20 cellular contexts compared by ENCODE assay signal in the genomic region with DNA sequence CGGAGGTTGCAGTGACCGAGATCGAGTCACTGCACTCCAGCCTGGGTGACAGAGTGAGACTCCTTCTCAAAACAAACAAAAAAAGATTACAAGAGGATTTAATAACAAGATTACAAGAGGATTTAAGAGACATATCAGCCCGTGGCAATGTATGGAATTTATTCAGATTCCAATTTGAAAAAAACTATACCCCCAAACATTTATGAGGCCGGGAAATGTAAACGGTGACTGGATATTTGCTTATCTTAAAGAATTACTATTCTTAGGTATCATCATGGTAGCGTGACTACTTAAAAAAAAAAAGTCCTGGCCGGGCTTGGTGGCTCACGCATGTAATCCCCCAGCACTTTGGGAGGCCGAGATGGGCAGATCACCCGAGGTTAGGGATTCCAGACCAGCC. TPM values are rescaled to one million over a fixed set of nuclear protein-coding genes. Genes with fewer than 3 reads are reported as not detected.
A peak's percentile ranks its signal among the peaks of the same experiment; 100 is the strongest.
DNase-seq lines count a peak whose midpoint lies in the region; ATAC-seq, FAIRE-seq and TF ChIP-seq lines count a peak whose summit lies in the region.
"Had no signal": no experiment of that assay in that cellular context is flagged by ENCODE, and none has a peak within 500 bp of the region (broad histone marks: within the 10 kb centered on the region; RNA-seq: fewer than 3 reads in every experiment).

No MANE protein-coding gene starts in this region.

- H3K9me3 Mint-ChIP-seq in HFFc6: no peaks in the 10 kb centered on the region
- H3K9me3 Mint-ChIP-seq in central memory CD8-positive, alpha-beta T cell: no peaks in the 10 kb centered on the region
- H3K9me3 Mint-ChIP-seq: CD8-positive, alpha-beta T cell had no signal

- peaks cover 8% of the 10 kb centered on the region for H3F3A ChIP-seq in SK-N-SH (replicated peaks; ENCODE audit: insufficient read depth)

- H3K9ac ChIP-seq in SK-N-SH: no peak overlapping the region
- H3K9ac ChIP-seq: BLaER1 treated with 17β-estradiol and CSF1 and Interleukin-3, amounts not matched to agents 10 nM and 100 nM; GM23248 had no signal

- no peak overlapping the region for H3K4me2 ChIP-seq in SK-N-SH
- H3K4me2 ChIP-seq: BLaER1 treated with 17β-estradiol and CSF1 and Interleukin-3, amounts not matched to agents 10 nM and 100 nM had no signal

- CTCF ChIA-PET in SK-N-SH (lab: Yijun Ruan, JAX): interaction anchor here (7.3 to 16.5 kb wide), 3 partner anchors 58 to 164 kb away, joined by 94 to 443 read pairs (median 367); no protein-coding TSS in a partner anchor

- peak overlapping the region; percentile 7; the same call in 1 of the 2 replicates for H3K4me3 Mint-ChIP-seq in HFFc6
- no peak overlapping the region for H3K4me3 Mint-ChIP-seq in central memory CD8-positive, alpha-beta T cell
- H3K4me3 Mint-ChIP-seq: B cell; CD8-positive, alpha-beta T cell had no signal

- no peak for ATAC-seq in central memory CD8-positive, alpha-beta T cell (replicated peaks; ENCODE audit: extremely low read depth, poor library complexity, severe bottlenecking)
- ATAC-seq: CD8-positive, alpha-beta T cell; HepG2 had no signal

- peaks cover 21% of the 10 kb centered on the region for H3K4me1 Mint-ChIP-seq in HFFc6 (ENCODE audit: low read depth)
- no peaks in the 10 kb centered on the region for H3K4me1 Mint-ChIP-seq in central memory CD8-positive, alpha-beta T cell
- H3K4me1 Mint-ChIP-seq: B cell had no signal

- no peak overlapping the region for H3K27ac ChIP-seq in SK-N-SH (ENCODE audit: low read depth in 2 of 2, low read length in 1 of 2)
- H3K27ac ChIP-seq in testis: no peak overlapping the region
- H3K27ac ChIP-seq: BLaER1 treated with 17β-estradiol and CSF1 and Interleukin-3, amounts not matched to agents 10 nM and 100 nM; GM23248 had no signal

- no peaks in the 10 kb centered on the region for H3K9me3 ChIP-seq in SK-N-SH
- H3K9me3 ChIP-seq in testis: no peaks in the 10 kb centered on the region
- H3K9me3 ChIP-seq: BLaER1 treated with 17β-estradiol and CSF1 and Interleukin-3, amounts not matched to agents 10 nM and 100 nM; HAP-1 had no signal

- no peaks in the 10 kb centered on the region for H3K79me2 ChIP-seq in SK-N-SH (ENCODE audit: insufficient read depth)

- TF ChIP-seq POLR2A in GM12892 (IDR thresholded peaks at IDR 0.05; ENCODE audit: low read depth, low read length) (no peak), testis (IDR thresholded peaks at IDR 0.05) (no peak)

- intact Hi-C loops in testis (cut with DNase I; ENCODE audit: low total_unique reads): loop anchor here (10.0 kb wide), 1 partner anchor 128 kb away; no protein-coding TSS in a partner anchor

- H2AFZ ChIP-seq in SK-N-SH (ENCODE audit: low read depth): no peak overlapping the region
- H2AFZ ChIP-seq: GM23248 had no signal

- H3K36me3 Mint-ChIP-seq in HFFc6 (ENCODE audit: low read depth): no peaks in the 10 kb centered on the region
- peaks cover 2% of the 10 kb centered on the region for H3K36me3 Mint-ChIP-seq in central memory CD8-positive, alpha-beta T cell (ENCODE audit: insufficient read depth)
- H3K36me3 Mint-ChIP-seq: CD8-positive, alpha-beta T cell had no signal

- H3K27me3 ChIP-seq in SK-N-SH (ENCODE audit: insufficient read depth) (no peaks in the 10 kb centered on the region), testis (no peaks in the 10 kb centered on the region)
- H3K27me3 ChIP-seq: BLaER1 treated with 17β-estradiol and CSF1 and Interleukin-3, amounts not matched to agents 10 nM and 100 nM had no signal

- peak overlapping the region; percentile 28; the same call in 1 of the 2 replicates for H3K27ac Mint-ChIP-seq in HFFc6
- peak overlapping the region; percentile 46 for H3K27ac Mint-ChIP-seq in central memory CD8-positive, alpha-beta T cell (ENCODE audit: low read depth)
- H3K27ac Mint-ChIP-seq: B cell; CD8-positive, alpha-beta T cell had no signal

- H3K27me3 Mint-ChIP-seq in HFFc6 (ENCODE audit: insufficient read depth): peaks cover 1% of the 10 kb centered on the region; the same call in 1 of the 2 replicates
- H3K27me3 Mint-ChIP-seq in central memory CD8-positive, alpha-beta T cell: no peaks in the 10 kb centered on the region
- H3K27me3 Mint-ChIP-seq: B cell had no signal

- TF ChIP-seq EP300 in SK-N-SH (IDR thresholded peaks at IDR 0.05; ENCODE audit: borderline replicate concordance in 1 of 2, low read depth in 1 of 2, low read length in 1 of 2): no peak

- TF ChIP-seq RAD21 in SK-N-SH (IDR thresholded peaks at IDR 0.05; ENCODE audit: low read length): no peak

- no peak for FAIRE-seq in GM12892 (lab: Jason Lieb, UNC)
- FAIRE-seq: G401.6, GM12891, HepG2 had no signal

- H3K9me2 ChIP-seq in SK-N-SH: no peaks in the 10 kb centered on the region

- 83% methylated on average over 11 of the region's 11 CpGs for WGBS in SK-N-SH (ENCODE audit: low lambda C conversion rate)
- WGBS in testis, 2 donors: 82 to 83% methylated on average over 11 of the region's 11 CpGs

- H3K4me3 ChIP-seq in SK-N-SH (ENCODE audit: low read depth in 2 of 2, low read length in 1 of 2) (no peak overlapping the region), testis (no peak overlapping the region)
- H3K4me3 ChIP-seq: BLaER1 treated with 17β-estradiol and CSF1 and Interleukin-3, amounts not matched to agents 10 nM and 100 nM; GM23248; HAP-1 had no signal

- POLR2A ChIA-PET in SK-N-SH (lab: Yijun Ruan, JAX): no interaction called here

- DNase-seq in ELR (ENCODE audit: low read depth): peak; percentile 16
- no peak for DNase-seq in HFFc6
- peak; percentile 48 for DNase-seq in NCI-H82 treated with DMSO at 0.1 percent for 48 hours (lab: John Stamatoyannopoulos, UW; ENCODE audit: unreplicated experiment)
- DNase-seq in central memory CD8-positive, alpha-beta T cell (ENCODE audit: low spot score in 2 of 2): no peak
- no peak for DNase-seq in SK-N-SH
- DNase-seq in medulla oblongata (ENCODE audit: extremely low spot score): no peak
- no peak for DNase-seq in GM12892 (ENCODE audit: insufficient read length)
- no peak for DNase-seq in testis
- DNase-seq: Calu3; CD8-positive, alpha-beta T cell; DMS79 treated with DMSO at 0.1 percent for 48 hours; EL; GM23248; KG1 had no signal

- H4K20me1 ChIP-seq in SK-N-SH (ENCODE audit: insufficient read depth): no peaks in the 10 kb centered on the region

- TF ChIP-seq CTCF in HFFc6 (IDR thresholded peaks at IDR 0.05) (no peak), SK-N-SH (IDR thresholded peaks at IDR 0.05) (no peak), testis (IDR thresholded peaks at IDR 0.05) (no peak)

- H3K4me1 ChIP-seq in SK-N-SH (ENCODE audit: control insufficient read depth in 1 of 2, insufficient read depth in 2 of 2, low read depth in 1 of 2, low read length in 1 of 2) (no peaks in the 10 kb centered on the region; a peak in 1 of 4 replicates), testis (no peaks in the 10 kb centered on the region)

- peaks cover 0 to 3% of the 10 kb centered on the region in 2 experiments for H3K36me3 ChIP-seq in SK-N-SH (replicated peaks in 1 of 2; ENCODE audit: control insufficient read depth in 1 of 2, insufficient read depth in 2 of 2, low read length in 1 of 2)
- no peaks in the 10 kb centered on the region for H3K36me3 ChIP-seq in testis (ENCODE audit: low read depth, missing control alignments)
- H3K36me3 ChIP-seq: BLaER1 treated with 17β-estradiol and CSF1 and Interleukin-3, amounts not matched to agents 10 nM and 100 nM; HAP-1 had no signal

TF ChIP-seq in SK-N-SH, 30 proteins besides CTCF, POLR2A, EP300 and RAD21 (continues in another document):
- TF ChIP-seq, protein P1, sequence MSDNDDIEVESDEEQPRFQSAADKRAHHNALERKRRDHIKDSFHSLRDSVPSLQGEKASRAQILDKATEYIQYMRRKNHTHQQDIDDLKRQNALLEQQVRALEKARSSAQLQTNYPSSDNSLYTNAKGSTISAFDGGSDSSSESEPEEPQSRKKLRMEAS (IDR thresholded peaks at IDR 0.05; ENCODE audit: low read depth): no peak
- no peak for TF ChIP-seq TCF12 (IDR thresholded peaks at IDR 0.05)
- TF ChIP-seq, protein P2, sequence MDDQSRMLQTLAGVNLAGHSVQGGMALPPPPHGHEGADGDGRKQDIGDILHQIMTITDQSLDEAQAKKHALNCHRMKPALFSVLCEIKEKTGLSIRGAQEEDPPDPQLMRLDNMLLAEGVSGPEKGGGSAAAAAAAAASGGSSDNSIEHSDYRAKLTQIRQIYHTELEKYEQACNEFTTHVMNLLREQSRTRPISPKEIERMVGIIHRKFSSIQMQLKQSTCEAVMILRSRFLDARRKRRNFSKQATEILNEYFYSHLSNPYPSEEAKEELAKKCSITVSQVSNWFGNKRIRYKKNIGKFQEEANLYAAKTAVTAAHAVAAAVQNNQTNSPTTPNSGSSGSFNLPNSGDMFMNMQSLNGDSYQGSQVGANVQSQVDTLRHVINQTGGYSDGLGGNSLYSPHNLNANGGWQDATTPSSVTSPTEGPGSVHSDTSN (IDR thresholded peaks at IDR 0.05): no peak

RNA-seq across cellular contexts. Expression of a gene that starts 21.2 kb away (rescaled TPM):
- total RNA-seq in HFFc6 (2021; fragmentation: NEBNext Ultra II Directional; extraction: Animal tissue kit (Norgen Biotek cat#: 25700)): 10 to 100 TPM; 32.9 to 37.6 (median 35.6) TPM
- 2.6 and 3.8 TPM in 2 replicates for polyA plus RNA-seq in SK-N-SH (2012; rRNA removed)
- polyA plus RNA-seq in SK-N-SH (2012; cell fraction: cytosol; rRNA removed): 4.0 and 5.0 TPM in 2 replicates
- polyA plus RNA-seq in SK-N-SH (2012; cell fraction: nucleus; rRNA removed): 5.6 and 9.0 TPM in 2 replicates
- 18.7 TPM for polyA plus RNA-seq in GM12892 (2012; ENCODE audit: missing spikeins)
- total RNA-seq in testis: 10 to 100 TPM; 20.5 to 25.4 TPM
- 20.4 TPM for polyA plus RNA-seq in testis (ENCODE audit: insufficient read depth, low read depth, low replicate concordance)

RNA-seq across cellular contexts. Expression of a gene that starts 27.3 kb away (rescaled TPM):
- 1 to 10 TPM; 1.1 to 2.4 (median 1.4) TPM for total RNA-seq in HFFc6 (2021; fragmentation: NEBNext Ultra II Directional; extraction: Animal tissue kit (Norgen Biotek cat#: 25700))
- 4.6 and 4.7 TPM in 2 replicates for polyA plus RNA-seq in SK-N-SH (2012; rRNA removed)
- 2.3 and 3.6 TPM in 2 replicates for polyA plus RNA-seq in SK-N-SH (2012; cell fraction: cytosol; rRNA removed)
- polyA plus RNA-seq in SK-N-SH (2012; cell fraction: nucleus; rRNA removed): 5.8 and 6.0 TPM in 2 replicates
- polyA plus RNA-seq in GM12892 (2012; ENCODE audit: missing spikeins): 3.7 TPM
- 1 to 10 TPM; 7.3 to 8.9 TPM for total RNA-seq in testis
- 4.5 TPM for polyA plus RNA-seq in testis (ENCODE audit: insufficient read depth, low read depth, low replicate concordance)

Comparison
In these comparisons a context has a peak if more than half of its experiments do, and no peak if none do; other contexts are left out.
1. DNase-seq: peak in ELR (single experiment) and NCI-H82 treated with DMSO at 0.1 percent for 48 hours (single experiment); none in HFFc6 (single experiment), central memory CD8-positive, alpha-beta T cell (0 of 2), SK-N-SH (single experiment), medulla oblongata (single experiment), GM12892 (single experiment) and testis (single experiment).